ENCODE assay signal across 29 cellular contexts in the genomic region with DNA sequence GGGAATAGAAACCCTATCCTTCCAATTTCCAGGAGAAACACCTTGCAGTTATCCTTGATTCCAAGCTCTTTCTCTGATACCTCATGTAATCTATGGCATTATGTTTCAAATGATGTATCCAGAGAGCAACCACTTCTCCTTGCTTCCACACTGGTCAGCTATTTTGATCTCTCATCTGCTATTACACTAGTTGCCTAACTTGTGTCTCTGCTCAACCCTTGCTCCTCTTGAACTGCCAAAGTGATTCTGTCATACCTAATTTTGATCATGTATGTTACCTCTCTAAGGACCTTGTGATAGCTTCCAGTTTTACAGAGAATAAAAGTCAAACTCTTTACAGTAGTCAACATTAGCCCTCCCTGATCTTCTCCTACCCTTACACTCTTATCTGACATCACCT.
"Had no signal": no experiment of that assay in that cellular context is flagged by ENCODE, and none has a peak within 500 bp of the region (broad histone marks: within the 10 kb centered on the region; RNA-seq: fewer than 3 reads in every experiment).

No MANE protein-coding gene starts in this region.

- H3K4me2 ChIP-seq: smooth muscle cell had no signal

- FAIRE-seq: pancreas had no signal

- DNase-seq: naive thymus-derived CD8-positive, alpha-beta T cell; nephron progenitor cell; nucleus accumbens; pancreas; right cardiac atrium; right lobe of liver; sigmoid colon; spleen; stimulated activated CD4-positive, alpha-beta T cell treated with anti-CD3 and anti-CD28 coated beads, Interleukin-12 subunit alpha, Interleukin-12 subunit beta, amount 100 ng/mL, for 4 hours; stimulated activated CD4-positive, alpha-beta T cell treated with anti-CD3 and anti-CD28 coated beads, Interleukin-1b, Interleukin-23, amount 100 ng/mL, for 48 hours; stimulated activated CD4-positive, alpha-beta T cell treated with anti-CD3 and anti-CD28 coated beads, Interleukin-4, amount 100 ng/mL, for 1 hour; stimulated activated CD4-positive, alpha-beta T cell treated with anti-CD3 and anti-CD28 coated beads, Interleukin-4, amount 100 ng/mL, for 4 hours; stimulated activated CD8-positive, alpha-beta memory T cell treated with anti-CD3 and anti-CD28 coated beads, Interleukin-4, amount 100 ng/mL, for 48 hours; stimulated activated naive CD4-positive, alpha-beta T cell; stimulated activated naive CD8-positive, alpha-beta T cell treated with anti-CD3 and anti-CD28 coated beads, Interleukin-15, amount 100 ng/mL, for 72 hours; stimulated activated naive CD8-positive, alpha-beta T cell treated with anti-CD3 and anti-CD28 coated beads, Interleukin-15, Interleukin-2, amounts not matched to agents 100 U/mL and 50 U/mL, for 24 hours; substantia nigra; testis; tibial artery; transverse colon; upper lobe of right lung; uterus had no signal

- H3K4me1 ChIP-seq: pancreas, prostate gland, right lobe of liver, spleen, suprapubic skin, testis, tibial artery, transverse colon, upper lobe of right lung, uterus had no signal

- H3K36me3 ChIP-seq: neutrophil, pancreas, prostate gland, right lobe of liver, sigmoid colon, spleen, suprapubic skin, tibial artery, transverse colon, upper lobe of right lung, uterus had no signal

- H3K27me3 ChIP-seq: neutrophil, pancreas, right lobe of liver, sigmoid colon, spleen, suprapubic skin, testis, tibial artery, transverse colon, upper lobe of right lung, uterus had no signal

- ATAC-seq: naive thymus-derived CD8-positive, alpha-beta T cell; natural killer cell treated with Interleukin-12 subunit alpha and Interleukin-12 subunit beta and Interleukin-15 and Interleukin-18, amount 100 ng/mL, for 72 hours; pancreas; right cardiac atrium; right lobe of liver; stimulated activated memory B cell treated with anti-CD40 and anti-IgM and Interleukin-4, amounts not matched to agents 10 μg/mL and 1 μg/mL and 100 μg/mL, for 72 hours; stimulated activated naive CD8-positive, alpha-beta T cell treated with anti-CD3 and anti-CD28 coated beads, Interleukin-15, amount 100 ng/mL, for 72 hours; stimulated activated naive CD8-positive, alpha-beta T cell treated with anti-CD3 and anti-CD28 coated beads, Interleukin-15, Interleukin-2, amounts not matched to agents 100 U/mL and 50 U/mL, for 24 hours; upper lobe of right lung had no signal

- H3K9me3 ChIP-seq: neutrophil, pancreas, prostate gland, right lobe of liver, sigmoid colon, spleen, suprapubic skin, testis, tibial artery, transverse colon, upper lobe of right lung, uterus had no signal

- H3K27ac ChIP-seq: neutrophil, pancreas, prostate gland, right lobe of liver, sigmoid colon, skin epidermis, spleen, suprapubic skin, testis, tibial artery, transverse colon, upper lobe of right lung, uterus had no signal

- H3K4me3 ChIP-seq: pancreas, prostate gland, right lobe of liver, sigmoid colon, skin epidermis, smooth muscle cell, spleen, suprapubic skin, testis, tibial artery, transverse colon, upper lobe of right lung, uterus had no signal
